8 cellular contexts compared by ENCODE assay signal in genomic region chr1:150168960-150169565, GRCh38. TPM values are rescaled to one million over a fixed set of nuclear protein-coding genes. Genes with fewer than 3 reads are reported as not detected.
DNase-seq lines count a peak whose midpoint lies in the region; ATAC-seq, FAIRE-seq and TF ChIP-seq lines count a peak whose summit lies in the region.

No MANE protein-coding gene starts in this region.

- no peak overlapping the region for H3K4me2 ChIP-seq in HepG2 (ENCODE audit: low read depth, low read length)

- TF ChIP-seq EP300 in HepG2 (IDR thresholded peaks at IDR 0.05; ENCODE audit: low read depth in 2 of 2, low read length in 2 of 2), result no peak
- TF ChIP-seq EP300 in HepG2 (CRISPR knock-in tag; IDR thresholded peaks at IDR 0.05; ENCODE audit: borderline replicate concordance), result no peak

- in situ Hi-C loops in HepG2 (cut with HindIII; ENCODE audit: extremely low pct_ligation_motif_present, low pct_unique_long_range_greater_than_20kb), result loop anchor here (5.0 kb wide), 1 partner anchor 97 kb away; no protein-coding TSS in a partner anchor

- no peak overlapping the region for H2AFZ ChIP-seq in HepG2 (ENCODE audit: low read length)

- POLR2A ChIA-PET in HepG2 (lab: Yijun Ruan, JAX), result no interaction called here

- H3K27ac ChIP-seq in HepG2 (ENCODE audit: extremely low read length, insufficient read depth, low read length), result no peak overlapping the region

- no peak for TF ChIP-seq POLR2A in HepG2 (IDR thresholded peaks at IDR 0.05; ENCODE audit: insufficient read depth in 1 of 2, low read depth in 2 of 2, low read length in 2 of 2)

- peaks cover 33% of the 10 kb centered on the region for H3K4me1 ChIP-seq in HepG2 (ENCODE audit: insufficient read depth, low read length)

- FAIRE-seq in HepG2 (lab: Jason Lieb, UNC), result peak; percentile 60

- intact Hi-C loops in HepG2 (cut with micrococcal nuclease; ENCODE audit: unreplicated experiment), result loop anchor here (10.0 kb wide), 1 partner anchor 204 kb away; no protein-coding TSS in a partner anchor

- TF ChIP-seq CTCF in GM12874 (IDR thresholded peaks at IDR 0.05; ENCODE audit: insufficient read depth, low read depth, low read length), result peak; percentile 75
- peak; percentile 84 for TF ChIP-seq CTCF in HepG2 (CRISPR knock-in tag; IDR thresholded peaks at IDR 0.05)

- DNase-seq in NCI-H128 (lab: John Stamatoyannopoulos, UW; ENCODE audit: unreplicated experiment) (peak; percentile 26), cerebellum (ENCODE audit: low spot score) (peak; percentile 79), HepG2 (ENCODE audit: low spot score) (peak; percentile 47)
- peak; percentile 38 for DNase-seq in stimulated activated naive CD4-positive, alpha-beta T cell treated with Interleukin-2 at 50 U/mL for 16 hours (lab: John Stamatoyannopoulos, UW)

- CTCF ChIA-PET in HepG2 (lab: Yijun Ruan, JAX; ENCODE audit: low intra/inter-chr PET ratio, low total read pairs), result interaction anchor here (1.1 to 2.5 kb wide), 3 partner anchors 19 to 207 kb away, joined by 4 to 13 read pairs (median 5); no protein-coding TSS in a partner anchor

- H4K20me1 ChIP-seq in HepG2 (ENCODE audit: insufficient read depth, low read length), result no peaks in the 10 kb centered on the region

- H3K9me3 ChIP-seq in HepG2 (ENCODE audit: low read length), result no peaks in the 10 kb centered on the region

- ATAC-seq in activated CD4-positive, CD25-positive, alpha-beta regulatory T cell treated with anti-CD3 and anti-CD28 coated beads, Interleukin-2, amount 50 U/mL, for 24 hours, result peak; percentile 68 to 70
- ATAC-seq in HepG2 (peak; percentile 77), GM18909 (IDR thresholded peaks at IDR 0.05; ENCODE audit: poor library complexity, unreplicated experiment) (no peak), HG03045 (IDR thresholded peaks at IDR 0.05; ENCODE audit: unreplicated experiment) (no peak)

- no TSS peak for BruUV-seq in HepG2 (replicated peaks; lab: Mats Ljungman, UMichigan)

- H3K36me3 ChIP-seq in HepG2 (replicated peaks in 1 of 2; ENCODE audit: control insufficient read depth in 1 of 2, insufficient read depth in 2 of 2, low read length in 2 of 2), result no peaks in the 10 kb centered on the region

- no peaks in the 10 kb centered on the region for H3K79me2 ChIP-seq in HepG2 (ENCODE audit: insufficient read depth, low read length)

- H3K9ac ChIP-seq in HepG2 (ENCODE audit: insufficient read depth, low read depth, low read length), result no peak overlapping the region

- peak; percentile 76 for TF ChIP-seq RAD21 in HepG2 (CRISPR knock-in tag; IDR thresholded peaks at IDR 0.05)

- H3K4me3 ChIP-seq in HepG2 (replicated peaks in 1 of 3; ENCODE audit: insufficient read depth in 1 of 3, low read depth in 2 of 3, low read length in 3 of 3), result no peak overlapping the region

- peaks cover 1 to 14% of the 10 kb centered on the region in 2 experiments; a peak in 2 of 5 replicates for H3K27me3 ChIP-seq in HepG2 (ENCODE audit: control insufficient read depth in 1 of 2, insufficient read depth in 2 of 2, low read length in 2 of 2)

- WGBS in HepG2 (ENCODE audit: low lambda C conversion rate), result 0% methylated on average over 3 of the region's 6 CpGs

TF ChIP-seq in HepG2, 621 proteins besides CTCF, POLR2A, EP300 and RAD21 (continues in another document):
- TF ChIP-seq XRCC5 (optimal IDR thresholded peaks at IDR 0.05; ENCODE audit: low read length) (peak; percentile 51), ZNF264 (CRISPR knock-in tag; IDR thresholded peaks at IDR 0.05) (no peak), THAP11 (CRISPR knock-in tag; IDR thresholded peaks at IDR 0.05) (0 out of 2 replicates have a peak, but pooled peaks have one; percentile 32), HOXA5 (CRISPR knock-in tag; IDR thresholded peaks at IDR 0.05) (peak; percentile 45; the same call in 1 of the 2 replicates), NFIC (IDR thresholded peaks at IDR 0.05; ENCODE audit: low read length) (0 out of 2 replicates have a peak, but pooled peaks have one; percentile 65), ZNF121 (CRISPR knock-in tag; IDR thresholded peaks at IDR 0.05) (no peak), ZC3H4 (CRISPR knock-in tag; IDR thresholded peaks at IDR 0.05; ENCODE audit: borderline replicate concordance) (no peak), ISL2 (CRISPR knock-in tag; IDR thresholded peaks at IDR 0.05) (0 out of 2 replicates have a peak, but pooled peaks have one; percentile 31), LRRFIP1 (CRISPR knock-in tag; conservative IDR thresholded peaks at IDR 0.05) (no peak), STAG1 (CRISPR knock-in tag; IDR thresholded peaks at IDR 0.05) (peak; percentile 91), YY1 (IDR thresholded peaks at IDR 0.05; ENCODE audit: insufficient read depth, insufficient replicate concordance, low read depth, low read length) (peak; percentile 42), SALL1 (CRISPR knock-in tag; IDR thresholded peaks at IDR 0.05) (peak; percentile 48; the same call in 1 of the 2 replicates), MED1 (CRISPR knock-in tag; IDR thresholded peaks at IDR 0.05) (0 out of 2 replicates have a peak, but pooled peaks have one; percentile 32), SMC3 (IDR thresholded peaks at IDR 0.05; ENCODE audit: low read length) (peak; percentile 92), KAT8 (CRISPR knock-in tag; IDR thresholded peaks at IDR 0.05) (peak; percentile 50; the same call in 1 of the 2 replicates)

RNA-seq across cellular contexts. Expression of gene PLEKHO1, which starts 19.3 kb away (rescaled TPM):
- 40.6 TPM for total RNA-seq in cerebellum
- 9.0 and 10.1 TPM in 2 replicates for total RNA-seq in HepG2 (2016; rRNA removed; fragmentation: Illumina TruSeq; extraction: Trizol)
- 11.3 and 11.7 TPM in 2 replicates for total RNA-seq in HepG2 (2016; cell fraction: cytosol; rRNA removed; fragmentation: Illumina TruSeq; extraction: Trizol; ENCODE audit: low read depth)
- 8.0 and 10.1 TPM in 2 replicates for total RNA-seq in HepG2 (2016; cell fraction: insoluble cytoplasmic fraction; rRNA removed; fragmentation: Illumina TruSeq; extraction: Trizol)
- total RNA-seq in HepG2 (2016; cell fraction: membrane; rRNA removed; fragmentation: Illumina TruSeq; extraction: Trizol), result 16.5 and 22.8 TPM in 2 replicates
- total RNA-seq in HepG2 (2016; cell fraction: nucleus; rRNA removed; fragmentation: Illumina TruSeq; extraction: Trizol), result 6.0 and 7.8 TPM in 2 replicates
- polyA plus RNA-seq in HepG2 (2011; rRNA removed), result 9.8 and 14.0 TPM in 2 replicates
- polyA plus RNA-seq in HepG2 (2011; cell fraction: cytosol; rRNA removed), result 7.3 and 7.8 TPM in 2 replicates
- polyA plus RNA-seq in HepG2 (2011; cell fraction: nucleus; rRNA removed), result 14.5 and 15.1 TPM in 2 replicates
- polyA plus RNA-seq in HepG2 (2012), result 5.0 and 7.1 TPM in 2 replicates
- polyA plus RNA-seq in HepG2 (2016; cell fraction: cytosol; fragmentation: Illumina TruSeq; extraction: Trizol; ENCODE audit: low read depth), result 14.3 and 15.3 TPM in 2 replicates
- 9.3 and 10.6 TPM in 2 replicates for polyA plus RNA-seq in HepG2 (2016; cell fraction: insoluble cytoplasmic fraction; fragmentation: Illumina TruSeq; extraction: Trizol; ENCODE audit: low read depth)
- polyA plus RNA-seq in HepG2 (2016; cell fraction: membrane; fragmentation: Illumina TruSeq; extraction: Trizol; ENCODE audit: low read depth), result 17.5 and 25.2 TPM in 2 replicates
- polyA plus RNA-seq in HepG2 (2016; cell fraction: nucleus; fragmentation: Illumina TruSeq; extraction: Trizol; ENCODE audit: insufficient read depth, low read depth), result 13.1 and 14.2 TPM in 2 replicates
- polyA minus RNA-seq in HepG2 (2011; rRNA and poly(A)+ RNA removed; ENCODE audit: low replicate concordance), result 1.4 and 7.6 TPM in 2 replicates
- polyA minus RNA-seq in HepG2 (2011; cell fraction: cytosol; rRNA and poly(A)+ RNA removed), result 3.5 and 4.0 TPM in 2 replicates
- polyA minus RNA-seq in HepG2 (2011; cell fraction: nucleus; rRNA and poly(A)+ RNA removed), result 4.4 and 5.0 TPM in 2 replicates

Comparison
In these comparisons a context has a peak if more than half of its experiments do, and no peak if none do; other contexts are left out.
1. DNase-seq: peak in every context shown above with its lines; median percentile 79 in cerebellum; 47 in HepG2; 38 in stimulated activated naive CD4-positive, alpha-beta T cell treated with Interleukin-2 at 50 U/mL for 16 hours; 26 in NCI-H128.
2. ATAC-seq: peak in activated CD4-positive, CD25-positive, alpha-beta regulatory T cell treated with anti-CD3 and anti-CD28 coated beads, Interleukin-2, amount 50 U/mL, for 24 hours (2 of 2) and HepG2 (single experiment); none in GM18909 (single experiment) and HG03045 (single experiment).